Comparison of ENCODE assay signal across 1 cellular context in genomic region chr10:44908936-44909335, GRCh38.
TF ChIP-seq lines count a peak whose summit lies in the region.

No MANE protein-coding gene starts in this region.

TF ChIP-seq in GM23338, 12 proteins besides CTCF, POLR2A, EP300 and RAD21 (continued from another document):
- TF ChIP-seq ZNF462 (CRISPR knock-in tag; IDR thresholded peaks at IDR 0.05) (no peak), POLR2AphosphoS5 (IDR thresholded peaks at IDR 0.05; ENCODE audit: low read depth) (no peak), NANOG (IDR thresholded peaks at IDR 0.05; ENCODE audit: borderline replicate concordance) (no peak), JUNB (IDR thresholded peaks at IDR 0.05; ENCODE audit: unreplicated experiment) (no peak), STAT1 (IDR thresholded peaks at IDR 0.05; ENCODE audit: unreplicated experiment) (no peak), REST (IDR thresholded peaks at IDR 0.05; ENCODE audit: unreplicated experiment) (no peak)
